2 cellular contexts compared by ENCODE assay signal in the genomic region with DNA sequence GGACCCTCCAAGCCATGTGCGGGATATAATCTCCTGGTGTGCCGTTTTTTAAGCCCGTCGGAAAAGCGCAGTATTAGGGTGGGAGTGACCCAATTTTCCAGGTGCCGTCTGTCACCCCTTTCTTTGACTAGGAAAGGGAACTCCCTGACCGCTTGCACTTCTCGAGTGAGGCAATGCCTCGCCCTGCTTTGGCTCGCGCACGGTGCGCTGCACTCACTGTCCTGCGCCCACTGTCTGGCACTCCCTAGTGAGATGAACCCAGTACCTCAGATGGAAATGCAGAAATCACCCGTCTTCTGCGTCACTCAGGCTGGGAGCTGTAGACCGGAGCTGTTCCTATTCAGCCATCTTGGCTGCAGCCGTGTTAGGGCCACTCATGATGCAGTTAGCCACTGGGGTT. TPM values are rescaled to one million over a fixed set of nuclear protein-coding genes. Genes with fewer than 3 reads are reported as not detected.
DNase-seq lines count a peak whose midpoint lies in the region; TF ChIP-seq lines count a peak whose summit lies in the region.
"Not testable (repeated sequence)": the region's sequence is repeated elsewhere in the genome, so short reads cannot be mapped to it uniquely, and the experiment has no call there.

No MANE protein-coding gene starts in this region.

- 92 to 94% methylated on average over 12 to 18 of the region's 18 CpGs for WGBS in endodermal cell (ENCODE audit: insufficient coverage in 1 of 2, insufficient read length in 1 of 2), 2 experiments

- H3K9ac ChIP-seq in endodermal cell (ENCODE audit: extremely low read depth, low read length, poor library complexity, severe bottlenecking), result not testable (repeated sequence)

- not testable (repeated sequence) for H3K27me3 ChIP-seq in endodermal cell (ENCODE audit: control insufficient read depth, insufficient read depth, low read length, poor library complexity, severe bottlenecking)

- not testable (repeated sequence) for H3K27ac ChIP-seq in endodermal cell (ENCODE audit: low read depth, low read length)

- peaks cover 20% of the 10 kb centered on the region for H3K36me3 Mint-ChIP-seq in endodermal cell (ENCODE audit: low read depth)

- H3K27ac Mint-ChIP-seq in endodermal cell, result not testable (repeated sequence)

- not testable (repeated sequence) for DNase-seq in endodermal cell
- peak; percentile 79 for DNase-seq in mesenteric fat pad (ENCODE audit: low spot score)

- not testable (repeated sequence) for H3K4me1 Mint-ChIP-seq in endodermal cell

- not testable (repeated sequence) for H3K36me3 ChIP-seq in endodermal cell (ENCODE audit: control insufficient read depth, insufficient read depth, low read length)

- H3K4me3 Mint-ChIP-seq in endodermal cell, result not testable (repeated sequence)

- not testable (repeated sequence) for H3K4me1 ChIP-seq in endodermal cell (ENCODE audit: control insufficient read depth, insufficient read depth, low read length)

- H3K27me3 Mint-ChIP-seq in endodermal cell (ENCODE audit: insufficient read depth), result not testable (repeated sequence)

- H3K9me3 Mint-ChIP-seq in endodermal cell, result peaks cover 58% of the 10 kb centered on the region

- TF ChIP-seq CTCF in endodermal cell (conservative IDR thresholded peaks at IDR 0.05), result not testable (repeated sequence)

- peaks cover 13% of the 10 kb centered on the region for H3K9me3 ChIP-seq in endodermal cell (ENCODE audit: control insufficient read depth, low read length)

- H3K4me3 ChIP-seq in endodermal cell (ENCODE audit: low read length), result peak overlapping the region; percentile 36

RNA-seq across cellular contexts. Expression of a gene that starts 37.6 kb away (rescaled TPM):
- total RNA-seq in endodermal cell, result 1 to 10 TPM; 3.7 to 5.4 TPM
- polyA plus RNA-seq in endodermal cell (2013, experiment 1 of 2), result 1.0 TPM
- polyA plus RNA-seq in endodermal cell (2013, experiment 2 of 2), result 1.0 TPM
- total RNA-seq in mesenteric fat pad, result 2.2 TPM
